Comparison of ENCODE assay signal across 10 cellular contexts in genomic region chr2:11752906-11753305, GRCh38. TPM values are rescaled to one million over a fixed set of nuclear protein-coding genes. Genes with fewer than 3 reads are reported as not detected.
DNase-seq lines count a peak whose midpoint lies in the region; ATAC-seq and TF ChIP-seq lines count a peak whose summit lies in the region.
"Had no signal": no experiment of that assay in that cellular context is flagged by ENCODE, and none has a peak within 500 bp of the region (broad histone marks: within the 10 kb centered on the region; RNA-seq: fewer than 3 reads in every experiment).

No MANE protein-coding gene starts in this region.

- H3K4me2 ChIP-seq in HCT116 (ENCODE audit: low read length): peak overlapping the region; percentile 66

- DNase-seq in CD4-positive, CD25-positive, alpha-beta regulatory T cell: no peak
- DNase-seq in HCT116 (ENCODE audit: low read depth, low spot score) (no peak), NCI-H187 (lab: John Stamatoyannopoulos, UW) (no peak)
- no peak for DNase-seq in NK-92 treated with Interleukin-12 subunit alpha and Interleukin-12 subunit beta, amount 100 ng/mL, for 24 hours (lab: John Stamatoyannopoulos, UW)
- DNase-seq: sigmoid colon had no signal

- TF ChIP-seq CTCF in HCT116 (IDR thresholded peaks at IDR 0.05 in 2 of 3, conservative IDR thresholded peaks at IDR 0.05 in 1 of 3; ENCODE audit: borderline replicate concordance in 1 of 3, insufficient read depth in 1 of 3, low read depth in 2 of 3, low read length in 2 of 3): no peak

- H3K27me3 ChIP-seq in CD4-positive, CD25-positive, alpha-beta regulatory T cell (ENCODE audit: control insufficient read depth, insufficient read depth, low read length): no peaks in the 10 kb centered on the region
- no peaks in the 10 kb centered on the region for H3K27me3 ChIP-seq in HCT116 (ENCODE audit: insufficient read depth, low read length)
- H3K27me3 ChIP-seq in mucosa of rectum (ENCODE audit: control insufficient read depth in 2 of 2, insufficient read depth in 2 of 2, low read length in 2 of 2): no peaks in the 10 kb centered on the region
- H3K27me3 ChIP-seq: sigmoid colon had no signal

- no peaks in the 10 kb centered on the region for H3K27me3 Mint-ChIP-seq in CD4-positive, CD25-positive, alpha-beta regulatory T cell
- no peaks in the 10 kb centered on the region for H3K27me3 Mint-ChIP-seq in activated T-helper 17 cell treated with anti-CD3 and anti-CD28 coated beads, Interleukin-2, amount 50 U/mL, for 72 hours

- H3K9me2 ChIP-seq in HCT116 (ENCODE audit: insufficient read depth): no peaks in the 10 kb centered on the region

- TF ChIP-seq RAD21 in HCT116 (IDR thresholded peaks at IDR 0.05; ENCODE audit: low read depth): no peak

- CTCF ChIA-PET in HCT116 (lab: Charles Lee): interaction anchor here (0.9 to 2.0 kb wide), 6 partner anchors 8 to 65 kb away, joined by 3 to 11 read pairs (median 3); no protein-coding TSS in a partner anchor

- H3K27ac Mint-ChIP-seq in CD4-positive, CD25-positive, alpha-beta regulatory T cell: peak overlapping the region; percentile 92 to 98 (median 96)
- H3K27ac Mint-ChIP-seq in activated T-helper 17 cell treated with anti-CD3 and anti-CD28 coated beads, Interleukin-2, amount 50 U/mL, for 72 hours: peak overlapping the region; percentile 97

- no peak overlapping the region for H2AFZ ChIP-seq in HCT116 (ENCODE audit: low read depth, low read length, poor library complexity, severe bottlenecking)

- peaks cover 38 to 95% (median 68%) of the 10 kb centered on the region in 4 donors for H3K4me1 Mint-ChIP-seq in CD4-positive, CD25-positive, alpha-beta regulatory T cell
- peaks cover 63% of the 10 kb centered on the region for H3K4me1 Mint-ChIP-seq in activated T-helper 17 cell treated with anti-CD3 and anti-CD28 coated beads, Interleukin-2, amount 50 U/mL, for 72 hours

- no peaks in the 10 kb centered on the region for H4K20me1 ChIP-seq in HCT116 (ENCODE audit: insufficient read depth)

- RAD21 ChIA-PET in HCT116 (lab: Charles Lee; ENCODE audit: low non-redundant PET in 1 of 2, low total read pairs in 2 of 2, uncharacterized antibody in 2 of 2, unreplicated experiment in 2 of 2): interaction anchor here in 1 of 2 experiments (0.7 kb wide), 1 partner anchor 10 kb away, joined by 3 read pairs; no protein-coding TSS in a partner anchor

- H3K27ac ChIP-seq in CD4-positive, CD25-positive, alpha-beta regulatory T cell (ENCODE audit: insufficient read depth, low read length, poor library complexity, severe bottlenecking): peak overlapping the region; percentile 88
- H3K27ac ChIP-seq in HCT116 (ENCODE audit: low read depth, low read length) (no peak overlapping the region), mucosa of rectum (ENCODE audit: low read depth in 2 of 2, low read length in 2 of 2) (peak overlapping the region; percentile 95 to 96)
- H3K27ac ChIP-seq: SK-N-MC had no signal

- POLR2A ChIA-PET in HCT116 (lab: Charles Lee): no interaction called here

- H3K4me3 ChIP-seq in CD4-positive, CD25-positive, alpha-beta regulatory T cell (ENCODE audit: low read depth, low read length): peak overlapping the region; percentile 78
- no peak overlapping the region for H3K4me3 ChIP-seq in HCT116 (replicated peaks in 1 of 2; ENCODE audit: low read depth in 1 of 2, low read length in 2 of 2)
- H3K4me3 ChIP-seq in mucosa of rectum (ENCODE audit: low read length in 2 of 2): no peak overlapping the region
- H3K4me3 ChIP-seq: sigmoid colon, SK-N-MC had no signal

- no peak for ATAC-seq in CD4-positive, CD25-positive, alpha-beta regulatory T cell (ENCODE audit: low read depth in 2 of 2)
- ATAC-seq in HCT116: no peak
- ATAC-seq in activated T-helper 17 cell treated with anti-CD3 and anti-CD28 coated beads, Interleukin-2, amount 50 U/mL, for 72 hours (replicated peaks): no peak
- ATAC-seq in HG03469 (IDR thresholded peaks at IDR 0.05; ENCODE audit: unreplicated experiment): no peak
- ATAC-seq in HG02884 (IDR thresholded peaks at IDR 0.05; ENCODE audit: unreplicated experiment): no peak

- H3K4me1 ChIP-seq in CD4-positive, CD25-positive, alpha-beta regulatory T cell (ENCODE audit: control insufficient read depth, insufficient read depth, low read length, poor library complexity, severe bottlenecking): peaks cover 80% of the 10 kb centered on the region
- H3K4me1 ChIP-seq in HCT116 (ENCODE audit: control insufficient read depth in 1 of 2, insufficient read depth in 2 of 2, low read length in 2 of 2): peaks cover 35 to 44% of the 10 kb centered on the region in 2 experiments
- H3K4me1 ChIP-seq in mucosa of rectum (ENCODE audit: control insufficient read depth in 2 of 2, insufficient read depth in 2 of 2, low read length in 2 of 2): peaks cover 33 to 43% of the 10 kb centered on the region in 2 donors

- no peaks in the 10 kb centered on the region for H3K9me3 ChIP-seq in CD4-positive, CD25-positive, alpha-beta regulatory T cell (ENCODE audit: control insufficient read depth in 2 of 2, low read length in 2 of 2)
- H3K9me3 ChIP-seq in HCT116 (ENCODE audit: control insufficient read depth in 1 of 2, insufficient read depth in 1 of 2, low read depth in 1 of 2, low read length in 2 of 2): no peaks in the 10 kb centered on the region
- H3K9me3 ChIP-seq in mucosa of rectum (ENCODE audit: control insufficient read depth in 2 of 2, low read length in 2 of 2): no peaks in the 10 kb centered on the region
- H3K9me3 ChIP-seq: sigmoid colon had no signal

- no peaks in the 10 kb centered on the region for H3K9me3 Mint-ChIP-seq in CD4-positive, CD25-positive, alpha-beta regulatory T cell
- H3K9me3 Mint-ChIP-seq in activated T-helper 17 cell treated with anti-CD3 and anti-CD28 coated beads, Interleukin-2, amount 50 U/mL, for 72 hours: no peaks in the 10 kb centered on the region

- BruUV-seq in HCT116 (replicated peaks; lab: Mats Ljungman, UMichigan): no TSS peak

- H3K36me3 ChIP-seq in CD4-positive, CD25-positive, alpha-beta regulatory T cell (ENCODE audit: control insufficient read depth, insufficient read depth, low read length): no peaks in the 10 kb centered on the region
- H3K36me3 ChIP-seq in HCT116 (ENCODE audit: control insufficient read depth in 1 of 2, insufficient read depth in 2 of 2, low read length in 2 of 2): no peaks in the 10 kb centered on the region
- no peaks in the 10 kb centered on the region for H3K36me3 ChIP-seq in mucosa of rectum (ENCODE audit: control insufficient read depth in 2 of 2, insufficient read depth in 2 of 2, low read length in 2 of 2)
- H3K36me3 ChIP-seq: sigmoid colon had no signal

- intact Hi-C loops in HCT116 (cut with micrococcal nuclease): no loop called here

- peaks cover 14% of the 10 kb centered on the region for H3K79me2 ChIP-seq in HCT116 (ENCODE audit: insufficient read depth, low read length)

- no peaks in the 10 kb centered on the region for H3K36me3 Mint-ChIP-seq in CD4-positive, CD25-positive, alpha-beta regulatory T cell
- H3K36me3 Mint-ChIP-seq in activated T-helper 17 cell treated with anti-CD3 and anti-CD28 coated beads, Interleukin-2, amount 50 U/mL, for 72 hours (ENCODE audit: low read depth): peaks cover 11% of the 10 kb centered on the region

- H3K4me3 Mint-ChIP-seq in CD4-positive, CD25-positive, alpha-beta regulatory T cell: peak overlapping the region; percentile 83 to 92 (median 84)
- H3K4me3 Mint-ChIP-seq in activated T-helper 17 cell treated with anti-CD3 and anti-CD28 coated beads, Interleukin-2, amount 50 U/mL, for 72 hours: peak overlapping the region; percentile 94

- TF ChIP-seq POLR2A in HCT116 (IDR thresholded peaks at IDR 0.05; ENCODE audit: borderline replicate concordance, extremely low read depth, insufficient read depth, insufficient read length): no peak

- no peak overlapping the region for H3K9ac ChIP-seq in HCT116 (ENCODE audit: low read length)
- H3K9ac ChIP-seq in mucosa of rectum (ENCODE audit: low read depth in 1 of 2, low read length in 2 of 2): peak overlapping the region in 1 of 2 donors; percentile 48

TF ChIP-seq in HCT116, 20 proteins besides CTCF, POLR2A, EP300 and RAD21:
- TF ChIP-seq EZH2 (IDR thresholded peaks at IDR 0.05) (no peak), ATF3 (IDR thresholded peaks at IDR 0.05) (no peak), ZFX (IDR thresholded peaks at IDR 0.05) (no peak), CEBPB (IDR thresholded peaks at IDR 0.05; ENCODE audit: low read depth) (no peak), EZH2phosphoT487 (IDR thresholded peaks at IDR 0.05; ENCODE audit: borderline replicate concordance) (no peak), SRF (IDR thresholded peaks at IDR 0.05; ENCODE audit: low read depth) (no peak), MAX (IDR thresholded peaks at IDR 0.05) (no peak), SP1 (IDR thresholded peaks at IDR 0.05; ENCODE audit: low read depth) (no peak), TCF7L2 (IDR thresholded peaks at IDR 0.05; ENCODE audit: borderline replicate concordance, extremely low read depth, insufficient read depth, insufficient read length) (no peak), CBX3 (IDR thresholded peaks at IDR 0.05; ENCODE audit: low read depth) (no peak), YY1 (IDR thresholded peaks at IDR 0.05; ENCODE audit: extremely low read depth, insufficient replicate concordance, low read depth, low read length) (no peak), FOSL1 (IDR thresholded peaks at IDR 0.05; ENCODE audit: low read depth) (no peak), EGR1 (IDR thresholded peaks at IDR 0.05; ENCODE audit: low read depth) (no peak)

RNA-seq across cellular contexts. Expression of gene LPIN1, which starts 6.5 kb away (rescaled TPM):
- 94.9 TPM for total RNA-seq in CD4-positive, CD25-positive, alpha-beta regulatory T cell
- 10 to 100 TPM; 20.3 to 27.0 (median 24.4) TPM for polyA plus RNA-seq in CD4-positive, CD25-positive, alpha-beta regulatory T cell
- total RNA-seq in HCT116 (2021; ENCODE audit: unreplicated experiment): 16.7 TPM
- 7.7 and 9.4 TPM in 2 replicates for polyA plus RNA-seq in HCT116 (2012)
- 10 to 100 TPM; 59.0 to 69.2 TPM for total RNA-seq in activated T-helper 17 cell treated with anti-CD3 and anti-CD28 coated beads, Interleukin-2, amount 50 U/mL, for 72 hours
